18 cellular contexts compared by ENCODE assay signal in genomic region chr11:35210886-35211546, GRCh38.
DNase-seq lines count a peak whose midpoint lies in the region; ATAC-seq and TF ChIP-seq lines count a peak whose summit lies in the region.
"Had no signal": no experiment of that assay in that cellular context is flagged by ENCODE, and none has a peak within 500 bp of the region (broad histone marks: within the 10 kb centered on the region; RNA-seq: fewer than 3 reads in every experiment).

No MANE protein-coding gene starts in this region.

- H3K27ac Mint-ChIP-seq in HFFc6: peak overlapping the region; percentile 90
- peak overlapping the region in 9 of 10 donors; percentile 37 to 94 (median 52) for H3K27ac Mint-ChIP-seq in naive thymus-derived CD8-positive, alpha-beta T cell
- H3K27ac Mint-ChIP-seq: activated CD4-positive, alpha-beta memory T cell treated with anti-CD3 and anti-CD28 coated beads, Interleukin-2, amount 10 ng/mL, durations not matched to agents 7 days and 5 days had no signal

- 0 out of 2 replicates have a peak overlapping the region, but pooled peaks have one; percentile 32 for H3K4me3 Mint-ChIP-seq in HFFc6
- H3K4me3 Mint-ChIP-seq in naive thymus-derived CD8-positive, alpha-beta T cell: peak overlapping the region in 2 of 10 donors; percentile 5 to 20
- H3K4me3 Mint-ChIP-seq: activated CD4-positive, alpha-beta memory T cell treated with anti-CD3 and anti-CD28 coated beads, Interleukin-2, amount 10 ng/mL, durations not matched to agents 7 days and 5 days had no signal

- peaks cover 5% of the 10 kb centered on the region for H3K9me3 ChIP-seq in adipocyte (ENCODE audit: control insufficient read depth, low read length)
- H3K9me3 ChIP-seq: mucosa of descending colon, thoracic aorta had no signal

- DNase-seq in CD1c-positive myeloid dendritic cell (ENCODE audit: extremely low spot score) (peak; percentile 75), HFFc6 (no peak), adipocyte (ENCODE audit: low read depth) (peak; percentile 15), NCI-H187 (lab: John Stamatoyannopoulos, UW) (no peak), GM19238 (ENCODE audit: insufficient read length, low spot score) (no peak)
- DNase-seq in naive thymus-derived CD8-positive, alpha-beta T cell: no peak
- DNase-seq: activated CD4-positive, alpha-beta memory T cell treated with anti-CD3 and anti-CD28 coated beads, Interleukin-2, amount 10 ng/mL, durations not matched to agents 7 days and 5 days; DMS79 treated with DMSO at 0.1 percent for 48 hours; Karpas-422; kidney; mucosa of descending colon; NCI-H1436; posterior cingulate gyrus had no signal

- H3K4me1 ChIP-seq in adipocyte (ENCODE audit: control insufficient read depth, insufficient read depth, low read length): peaks cover 44% of the 10 kb centered on the region

- H3K36me3 ChIP-seq in adipocyte (ENCODE audit: control insufficient read depth, insufficient read depth, low read length, severe bottlenecking): peaks cover 69% of the 10 kb centered on the region

- ATAC-seq in naive thymus-derived CD8-positive, alpha-beta T cell: no peak
- no peak for ATAC-seq in GM21786 (IDR thresholded peaks at IDR 0.05; ENCODE audit: unreplicated experiment)
- ATAC-seq: HCT116, mucosa of descending colon had no signal

- TF ChIP-seq CTCF in HFFc6 (IDR thresholded peaks at IDR 0.05): no peak

- H3K4me1 Mint-ChIP-seq in HFFc6 (ENCODE audit: low read depth): peaks cover 97% of the 10 kb centered on the region
- H3K4me1 Mint-ChIP-seq in naive thymus-derived CD8-positive, alpha-beta T cell: peaks cover 18 to 71% (median 67%) of the 10 kb centered on the region in 4 donors

- H3K27me3 Mint-ChIP-seq in HFFc6 (ENCODE audit: insufficient read depth): peaks cover 56% of the 10 kb centered on the region
- H3K27me3 Mint-ChIP-seq in naive thymus-derived CD8-positive, alpha-beta T cell: no peaks in the 10 kb centered on the region
- H3K27me3 Mint-ChIP-seq: activated CD4-positive, alpha-beta memory T cell treated with anti-CD3 and anti-CD28 coated beads, Interleukin-2, amount 10 ng/mL, durations not matched to agents 7 days and 5 days had no signal

- POLR2A ChIA-PET in naive thymus-derived CD8-positive, alpha-beta T cell (lab: Charles Lee): interaction anchor here (0.8 to 1.7 kb wide), 3 partner anchors 8 to 44 kb away, joined by 3 to 5 read pairs (median 3); no protein-coding TSS in a partner anchor

- H3K9ac ChIP-seq in adipocyte (ENCODE audit: low read length): peak overlapping the region; percentile 80

- H3K27me3 ChIP-seq in adipocyte (replicated peaks; ENCODE audit: control insufficient read depth, insufficient read depth, low read length): no peaks in the 10 kb centered on the region
- H3K27me3 ChIP-seq: hepatocyte had no signal

- H3K4me3 ChIP-seq in adipocyte (ENCODE audit: low read length): peak overlapping the region; percentile 70
- H3K4me3 ChIP-seq: hepatocyte, mucosa of descending colon, smooth muscle cell, thoracic aorta had no signal

- H3K9me3 Mint-ChIP-seq in HFFc6: peaks cover 18% of the 10 kb centered on the region
- H3K9me3 Mint-ChIP-seq in naive thymus-derived CD8-positive, alpha-beta T cell: peaks cover 0 to 25% (median 9%) of the 10 kb centered on the region in 9 donors

- H3K36me3 Mint-ChIP-seq in HFFc6 (ENCODE audit: low read depth): peaks cover 100% of the 10 kb centered on the region
- H3K36me3 Mint-ChIP-seq in naive thymus-derived CD8-positive, alpha-beta T cell: peaks cover 51 to 98% (median 90%) of the 10 kb centered on the region in 3 donors

Comparison
In these comparisons a context has a peak if more than half of its experiments do, and no peak if none do; other contexts are left out.
1. DNase-seq: peak in CD1c-positive myeloid dendritic cell (single experiment) and adipocyte (single experiment); none in HFFc6 (single experiment), naive thymus-derived CD8-positive, alpha-beta T cell (0 of 10), NCI-H187 (0 of 2) and GM19238 (single experiment).